ENCODE assay signal across 20 cellular contexts in the genomic region with DNA sequence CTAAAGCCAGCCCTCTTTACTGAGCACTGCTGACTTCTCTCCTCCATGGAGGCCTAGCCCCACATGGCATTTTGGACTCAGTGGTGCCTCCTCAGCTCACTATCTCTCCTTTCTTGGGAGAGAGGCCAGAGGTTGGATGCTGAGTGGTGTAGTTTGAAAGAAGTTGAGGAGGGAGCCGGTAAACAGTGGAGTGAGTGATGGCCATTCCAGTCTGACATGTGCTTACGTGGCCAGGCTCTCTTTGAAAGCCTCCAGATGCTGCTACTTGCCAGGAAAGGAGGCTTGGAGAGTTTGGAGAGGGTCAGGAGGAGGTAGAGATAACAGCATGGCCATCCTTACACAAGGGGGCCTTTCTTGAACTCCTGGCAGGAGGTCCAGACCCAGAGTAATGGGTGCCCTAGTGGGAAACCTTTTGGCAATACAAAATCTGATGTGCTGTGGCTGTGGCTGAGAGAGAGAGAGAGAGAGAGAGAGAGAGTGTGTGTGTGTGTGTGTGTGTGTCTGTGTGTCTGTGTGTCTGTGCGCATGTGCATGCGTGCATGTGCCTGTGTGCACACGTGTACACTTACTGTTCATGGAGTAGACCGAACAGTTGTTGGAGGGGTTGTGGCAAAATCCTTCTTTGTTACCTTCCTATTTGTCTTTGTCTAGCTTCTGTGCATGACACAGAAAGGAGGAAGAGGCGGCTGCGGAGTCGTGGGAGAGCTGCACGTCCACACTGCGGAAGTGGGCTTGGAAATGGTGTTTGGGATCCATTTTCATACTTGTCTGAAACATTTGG. TPM values are rescaled to one million over a fixed set of nuclear protein-coding genes. Genes with fewer than 3 reads are reported as not detected.
A peak's percentile ranks its signal among the peaks of the same experiment; 100 is the strongest.
DNase-seq lines count a peak whose midpoint lies in the region; TF ChIP-seq lines count a peak whose summit lies in the region.
"Had no signal": no experiment of that assay in that cellular context is flagged by ENCODE, and none has a peak within 500 bp of the region (broad histone marks: within the 10 kb centered on the region; RNA-seq: fewer than 3 reads in every experiment).

No MANE protein-coding gene starts in this region.

- TF ChIP-seq POLR2A in ovary (IDR thresholded peaks at IDR 0.05): no peak

- H3K27me3 ChIP-seq in ovary: no peaks in the 10 kb centered on the region
- H3K27me3 ChIP-seq: right lobe of liver had no signal

- H3K4me1 ChIP-seq in ovary (ENCODE audit: insufficient read depth): no peaks in the 10 kb centered on the region
- H3K4me1 ChIP-seq: right lobe of liver had no signal

- no peak for TF ChIP-seq EP300 in ovary (IDR thresholded peaks at IDR 0.05)

- intact Hi-C loops in ovary (cut with DNase I): no loop called here

- no peak overlapping the region for H3K4me3 ChIP-seq in fibroblast of pulmonary artery (replicated peaks; ENCODE audit: low read depth, low read length)
- H3K4me3 ChIP-seq in ovary: no peak overlapping the region
- H3K4me3 ChIP-seq: right lobe of liver, SK-N-MC had no signal

- H3K27ac ChIP-seq in ovary: peak overlapping the region; percentile 23 to 38
- H3K27ac ChIP-seq: right lobe of liver, SK-N-MC had no signal

- H3K9me3 ChIP-seq in ovary: no peaks in the 10 kb centered on the region
- H3K9me3 ChIP-seq: right lobe of liver had no signal

- 32 to 53% (median 50%) methylated on average over 11 of the region's 11 CpGs for WGBS in ovary, 3 donors

- TF ChIP-seq CTCF in fibroblast of pulmonary artery (IDR thresholded peaks at IDR 0.05; ENCODE audit: low read length, missing control alignments) (no peak), ovary (IDR thresholded peaks at IDR 0.05) (no peak)

- no peaks in the 10 kb centered on the region for H3K36me3 ChIP-seq in ovary
- H3K36me3 ChIP-seq: right lobe of liver had no signal

- DNase-seq in AG08396 (ENCODE audit: low spot score) (peak; percentile 25), NCI-H226 (peak; percentile 27), fibroblast of pulmonary artery (ENCODE audit: low read depth) (peak; percentile 52), ovary (peak in 1 of 5 donors; percentile 22), LoVo (ENCODE audit: low spot score) (no peak), SIG-M5 (lab: John Stamatoyannopoulos, UW) (no peak)
- no peak for DNase-seq in stimulated activated CD4-positive, alpha-beta T cell treated with anti-CD3 and anti-CD28 coated beads, Interleukin-2, amount 100 ng/mL, for 48 hours
- DNase-seq in activated T-cell treated with anti-CD3 and anti-CD28 coated beads, Interleukin-2, amount 50 U/mL, for 1 hour: no peak
- DNase-seq: activated CD4-positive, alpha-beta memory T cell treated with anti-CD3 and anti-CD28 coated beads for 36 hours; activated CD4-positive, CD25-positive, alpha-beta regulatory T cell; CD8-positive, alpha-beta T cell; DMS53; effector memory CD4-positive, alpha-beta T cell; glutamatergic neuron; left cardiac atrium; NCI-H1092; NCI-H2029 treated with DMSO at 0.1 percent for 48 hours; NCI-H446 treated with DMSO at 0.1 percent for 48 hours; right lobe of liver had no signal

RNA-seq across cellular contexts. Expression of gene RALGPS1, which starts 37.8 kb away (rescaled TPM):
- total RNA-seq in ovary: 10 to 100 TPM in 1 of 7 donors, 1 to 10 TPM in 6; 3.2 to 13.1 (median 7.1) TPM
- 1 to 10 TPM; 2.3 to 6.6 TPM for polyA plus RNA-seq in ovary

Comparison
In these comparisons a context has a peak if more than half of its experiments do, and no peak if none do; other contexts are left out.
1. DNase-seq: peak in AG08396 (single experiment), NCI-H226 (single experiment) and fibroblast of pulmonary artery (single experiment); none in stimulated activated CD4-positive, alpha-beta T cell treated with anti-CD3 and anti-CD28 coated beads, Interleukin-2, amount 100 ng/mL, for 48 hours (0 of 2), LoVo (single experiment), SIG-M5 (single experiment) and activated T-cell treated with anti-CD3 and anti-CD28 coated beads, Interleukin-2, amount 50 U/mL, for 1 hour (single experiment).